ENCODE assay signal across 31 cellular contexts in genomic region chr3:127386490-127386889, GRCh38.
"Had no signal": no experiment of that assay in that cellular context is flagged by ENCODE, and none has a peak within 500 bp of the region (broad histone marks: within the 10 kb centered on the region; RNA-seq: fewer than 3 reads in every experiment).

No MANE protein-coding gene starts in this region.

- H3K4me1 Mint-ChIP-seq: activated B cell treated with CpG ODN at 0.5 μM for 24 hours; activated CD4-positive, alpha-beta T cell treated with anti-CD3 and anti-CD28 coated beads, Interleukin-2, amount 10 ng/mL, durations not matched to agents 24 days and 14 days; activated naive CD8-positive, alpha-beta T cell treated with anti-CD3 and anti-CD28 coated beads for 36 hours; activated T-helper 17 cell treated with anti-CD3 and anti-CD28 coated beads, Interleukin-2, amount 50 U/mL, for 72 hours had no signal

- ATAC-seq: activated CD8-positive, alpha-beta T cell treated with anti-CD3 and anti-CD28 coated beads for 36 hours; activated naive CD4-positive, alpha-beta T cell treated with anti-CD3 and anti-CD28 coated beads, Interleukin-2, amount 50 U/mL, for 72 hours; activated T-cell treated with anti-CD3 and anti-CD28 coated beads, Interleukin-2, amount 50 U/mL, for 4 hours; activated T-cell treated with anti-CD3 and anti-CD28 coated beads, Interleukin-2, amount 50 U/mL, for 72 hours; activated T-helper 17 cell treated with anti-CD3 and anti-CD28 coated beads, Interleukin-2, amount 50 U/mL, for 72 hours; body of pancreas had no signal

- H3K36me3 Mint-ChIP-seq: activated CD4-positive, alpha-beta memory T cell treated with anti-CD3 and anti-CD28 coated beads for 36 hours; activated naive CD4-positive, alpha-beta T cell treated with anti-CD3 and anti-CD28 coated beads, Interleukin-2, amount 50 U/mL, for 72 hours; activated naive CD8-positive, alpha-beta T cell treated with anti-CD3 and anti-CD28 coated beads for 36 hours had no signal

- DNase-seq: activated B cell treated with CpG ODN at 0.5 μM for 24 hours; activated CD4-positive, alpha-beta memory T cell treated with anti-CD3 and anti-CD28 coated beads for 36 hours; activated CD4-positive, alpha-beta T cell treated with anti-CD3 and anti-CD28 coated beads for 4 hours; activated CD4-positive, alpha-beta T cell treated with anti-CD3 and anti-CD28 coated beads, Interleukin-2, amount 10 ng/mL, durations not matched to agents 24 days and 14 days; activated CD4-positive, CD25-positive, alpha-beta regulatory T cell treated with anti-CD3 and anti-CD28 coated beads, Interleukin-2, amount 50 U/mL, for 72 hours; activated CD8-positive, alpha-beta memory T cell treated with anti-CD3 and anti-CD28 coated beads, Interleukin-2, amount 50 U/mL, for 4 hours; activated CD8-positive, alpha-beta T cell treated with anti-CD3 and anti-CD28 coated beads for 36 hours; activated effector memory CD4-positive, alpha-beta T cell treated with anti-CD3 and anti-CD28 coated beads, Interleukin-2, amount 50 U/mL, for 16 hours; activated gamma-delta T cell treated with Interleukin-2 at 50 U/mL for 16 hours; activated naive CD4-positive, alpha-beta T cell; activated naive CD4-positive, alpha-beta T cell treated with anti-CD3 and anti-CD28 coated beads for 36 hours; activated naive CD4-positive, alpha-beta T cell treated with anti-CD3 and anti-CD28 coated beads, Interleukin-2, amount 50 U/mL, for 16 hours; activated naive CD8-positive, alpha-beta T cell treated with anti-CD3 and anti-CD28 coated beads for 36 hours; activated T-cell treated with anti-CD3 and anti-CD28 coated beads for 4 hours; activated T-cell treated with anti-CD3 and anti-CD28 coated beads, Interleukin-2, amount 50 U/mL, for 1 hour; activated T-cell treated with anti-CD3 and anti-CD28 coated beads, Interleukin-2, amount 50 U/mL, for 4 hours; activated T-cell treated with anti-CD3 and anti-CD28 coated beads, Interleukin-2, amount 50 U/mL, for 72 hours; adrenal gland; amniotic stem cell; aorta; body of pancreas; brain microvascular endothelial cell; central memory CD4-positive, alpha-beta T cell; T-helper 1 cell; T-helper 2 cell; T-helper 9 cell had no signal

- H3K9me3 Mint-ChIP-seq: activated CD4-positive, alpha-beta T cell treated with anti-CD3 and anti-CD28 coated beads, Interleukin-2, amount 10 ng/mL, durations not matched to agents 24 days and 14 days; activated naive CD4-positive, alpha-beta T cell treated with anti-CD3 and anti-CD28 coated beads, Interleukin-2, amount 50 U/mL, for 72 hours; activated naive CD8-positive, alpha-beta T cell treated with anti-CD3 and anti-CD28 coated beads for 36 hours; activated T-cell treated with anti-CD3 and anti-CD28 coated beads, Interleukin-2, amount 50 U/mL, for 72 hours; activated T-helper 1 cell treated with anti-CD3 and anti-CD28 coated beads, Interleukin-12 subunit alpha, Interleukin-12 subunit beta, Interleukin-2, Interleukin-4 antibody, amounts not matched to agents 30 ng/mL and 10 ng/mL and 1 ng/mL, durations not matched to agents 14 hours and 24 hours and 36 hours; activated T-helper 17 cell treated with anti-CD3 and anti-CD28 coated beads, Interleukin-2, amount 50 U/mL, for 72 hours; T-helper 1 cell treated with Interleukin-12 subunit alpha and Interleukin-12 subunit beta and Interleukin-4 antibody, amounts not matched to agents 30 μg/mL and 1 μg/mL, for 36 hours; T-helper 2 cell treated with Interferon-gamma antibody and Interleukin-4, amounts not matched to agents 5 μg/mL and 100 μg/mL, for 36 hours had no signal

- H3K27ac Mint-ChIP-seq: activated B cell treated with CpG ODN at 0.5 μM for 24 hours; activated CD4-positive, alpha-beta memory T cell treated with anti-CD3 and anti-CD28 coated beads for 36 hours; activated CD4-positive, alpha-beta T cell treated with anti-CD3 and anti-CD28 coated beads, Interleukin-2, amount 10 ng/mL, durations not matched to agents 24 days and 14 days; activated CD8-positive, alpha-beta T cell treated with anti-CD3 and anti-CD28 coated beads for 36 hours; activated naive CD4-positive, alpha-beta T cell treated with anti-CD3 and anti-CD28 coated beads for 36 hours; activated naive CD4-positive, alpha-beta T cell treated with anti-CD3 and anti-CD28 coated beads, Interleukin-2, amount 50 U/mL, for 72 hours; activated naive CD8-positive, alpha-beta T cell treated with anti-CD3 and anti-CD28 coated beads for 36 hours; activated T-cell treated with anti-CD3 and anti-CD28 coated beads, Interleukin-2, amount 50 U/mL, for 72 hours; activated T-helper 1 cell treated with anti-CD3 and anti-CD28 coated beads, Interleukin-12 subunit alpha, Interleukin-12 subunit beta, Interleukin-2, Interleukin-4 antibody, amounts not matched to agents 30 ng/mL and 10 ng/mL and 1 ng/mL, durations not matched to agents 14 hours and 24 hours and 36 hours; activated T-helper 17 cell treated with anti-CD3 and anti-CD28 coated beads, Interleukin-2, amount 50 U/mL, for 72 hours; T-helper 1 cell treated with Interleukin-12 subunit alpha and Interleukin-12 subunit beta and Interleukin-4 antibody, amounts not matched to agents 30 μg/mL and 1 μg/mL, for 36 hours; T-helper 2 cell treated with Interferon-gamma antibody and Interleukin-4, amounts not matched to agents 5 μg/mL and 100 μg/mL, for 36 hours had no signal

- H3K27me3 Mint-ChIP-seq: activated CD4-positive, alpha-beta T cell treated with anti-CD3 and anti-CD28 coated beads, Interleukin-2, amount 10 ng/mL, durations not matched to agents 24 days and 14 days had no signal

- H3K4me3 Mint-ChIP-seq: activated B cell treated with CpG ODN at 0.5 μM for 24 hours; activated CD4-positive, alpha-beta memory T cell treated with anti-CD3 and anti-CD28 coated beads for 36 hours; activated CD4-positive, alpha-beta T cell treated with anti-CD3 and anti-CD28 coated beads, Interleukin-2, amount 10 ng/mL, durations not matched to agents 24 days and 14 days; activated CD8-positive, alpha-beta T cell treated with anti-CD3 and anti-CD28 coated beads for 36 hours; activated naive CD4-positive, alpha-beta T cell treated with anti-CD3 and anti-CD28 coated beads for 36 hours; activated naive CD8-positive, alpha-beta T cell treated with anti-CD3 and anti-CD28 coated beads for 36 hours; activated T-cell treated with anti-CD3 and anti-CD28 coated beads, Interleukin-2, amount 50 U/mL, for 4 hours; activated T-cell treated with anti-CD3 and anti-CD28 coated beads, Interleukin-2, amount 50 U/mL, for 72 hours; activated T-helper 1 cell treated with anti-CD3 and anti-CD28 coated beads, Interleukin-12 subunit alpha, Interleukin-12 subunit beta, Interleukin-2, Interleukin-4 antibody, amounts not matched to agents 30 ng/mL and 10 ng/mL and 1 ng/mL, durations not matched to agents 14 hours and 24 hours and 36 hours; activated T-helper 17 cell treated with anti-CD3 and anti-CD28 coated beads, Interleukin-2, amount 50 U/mL, for 72 hours; T-helper 1 cell treated with Interleukin-12 subunit alpha and Interleukin-12 subunit beta and Interleukin-4 antibody, amounts not matched to agents 30 μg/mL and 1 μg/mL, for 36 hours; T-helper 2 cell treated with Interferon-gamma antibody and Interleukin-4, amounts not matched to agents 5 μg/mL and 100 μg/mL, for 36 hours had no signal
